ENCODE assay signal across 8 cellular contexts in genomic region chr1:85277027-85277625, GRCh38. TPM values are rescaled to one million over a fixed set of nuclear protein-coding genes. Genes with fewer than 3 reads are reported as not detected.
DNase-seq lines count a peak whose midpoint lies in the region; ATAC-seq, FAIRE-seq and TF ChIP-seq lines count a peak whose summit lies in the region.

No MANE protein-coding gene starts in this region.

- H3K9me3 Mint-ChIP-seq in T-helper 1 cell treated with Interleukin-12 subunit alpha and Interleukin-12 subunit beta and Interleukin-4 antibody, amounts not matched to agents 30 μg/mL and 1 μg/mL, for 36 hours = no peaks in the 10 kb centered on the region

- H3K27ac ChIP-seq in kidney (ENCODE audit: low read depth in 2 of 2, low read length in 2 of 2) (peak overlapping the region; percentile 89 to 97), subcutaneous abdominal adipose tissue (ENCODE audit: low read depth, low read length) (peak overlapping the region; percentile 69)

- H3K27me3 ChIP-seq in adipocyte (replicated peaks; ENCODE audit: control insufficient read depth, insufficient read depth, low read length) (no peaks in the 10 kb centered on the region), subcutaneous abdominal adipose tissue (ENCODE audit: control insufficient read depth in 5 of 5, insufficient read depth in 4 of 5, low read length in 5 of 5) (no peaks in the 10 kb centered on the region)

- peaks cover 22% of the 10 kb centered on the region for H3K36me3 Mint-ChIP-seq in T-helper 1 cell treated with Interleukin-12 subunit alpha and Interleukin-12 subunit beta and Interleukin-4 antibody, amounts not matched to agents 30 μg/mL and 1 μg/mL, for 36 hours (ENCODE audit: low read depth)

- no peak for FAIRE-seq in kidney (lab: Jason Lieb, UNC)

- H3K9ac ChIP-seq in adipocyte (ENCODE audit: low read length) (peak overlapping the region; percentile 96), kidney (ENCODE audit: low read length in 2 of 2) (peak overlapping the region; percentile 8 to 27), subcutaneous abdominal adipose tissue (ENCODE audit: low read length in 5 of 5) (peak overlapping the region; percentile 3 to 75 (median 49))

- DNase-seq in T-helper 1 cell = no peak
- no peak for DNase-seq in adipocyte (ENCODE audit: low read depth)
- no peak for DNase-seq in kidney
- no peak for DNase-seq in NCI-H1930 (lab: John Stamatoyannopoulos, UW)

- no peaks in the 10 kb centered on the region for H3K36me3 ChIP-seq in adipocyte (ENCODE audit: control insufficient read depth, insufficient read depth, low read length, severe bottlenecking)
- no peaks in the 10 kb centered on the region for H3K36me3 ChIP-seq in kidney (ENCODE audit: control insufficient read depth in 1 of 2, insufficient read depth in 2 of 2, low read length in 2 of 2)
- H3K36me3 ChIP-seq in subcutaneous abdominal adipose tissue (ENCODE audit: control insufficient read depth in 5 of 5, insufficient read depth in 5 of 5, low read length in 5 of 5) = peaks cover 0 to 6% (median 0%) of the 10 kb centered on the region in 5 donors

- TF ChIP-seq CTCF in kidney (IDR thresholded peaks at IDR 0.05; ENCODE audit: borderline replicate concordance, extremely low read depth, insufficient read depth) = no peak

- H3K4me1 Mint-ChIP-seq in T-helper 1 cell treated with Interleukin-12 subunit alpha and Interleukin-12 subunit beta and Interleukin-4 antibody, amounts not matched to agents 30 μg/mL and 1 μg/mL, for 36 hours (ENCODE audit: low read depth) = peaks cover 42% of the 10 kb centered on the region

- peak overlapping the region; percentile 80 for H3K4me3 Mint-ChIP-seq in T-helper 1 cell treated with Interleukin-12 subunit alpha and Interleukin-12 subunit beta and Interleukin-4 antibody, amounts not matched to agents 30 μg/mL and 1 μg/mL, for 36 hours

- H3K4me1 ChIP-seq in adipocyte (ENCODE audit: control insufficient read depth, insufficient read depth, low read length) = peaks cover 35% of the 10 kb centered on the region
- peaks cover 8 to 11% of the 10 kb centered on the region in 2 donors for H3K4me1 ChIP-seq in kidney (ENCODE audit: control insufficient read depth in 1 of 2, insufficient read depth in 1 of 2, low read depth in 1 of 2, low read length in 2 of 2)
- peaks cover 3 to 46% (median 32%) of the 10 kb centered on the region in 5 donors for H3K4me1 ChIP-seq in subcutaneous abdominal adipose tissue (ENCODE audit: control insufficient read depth in 5 of 5, insufficient read depth in 5 of 5, low read length in 5 of 5)

- intact Hi-C loops in kidney (cut with DNase I) = no loop called here

- H3K4me3 ChIP-seq in adipocyte (ENCODE audit: low read length) (peak overlapping the region; percentile 98), kidney (ENCODE audit: low read length in 2 of 2) (peak overlapping the region; percentile 89 to 93), subcutaneous abdominal adipose tissue (ENCODE audit: low read depth in 1 of 5, low read length in 5 of 5) (peak overlapping the region; percentile 78 to 99 (median 90))

- H3K27me3 Mint-ChIP-seq in T-helper 1 cell treated with Interleukin-12 subunit alpha and Interleukin-12 subunit beta and Interleukin-4 antibody, amounts not matched to agents 30 μg/mL and 1 μg/mL, for 36 hours (ENCODE audit: low read depth) = peaks cover 29% of the 10 kb centered on the region

- ATAC-seq in HG02798 (IDR thresholded peaks at IDR 0.05; ENCODE audit: poor library complexity, unreplicated experiment) (no peak), GM21723 (IDR thresholded peaks at IDR 0.05; ENCODE audit: unreplicated experiment) (no peak)

- peak overlapping the region; percentile 92 for H3K27ac Mint-ChIP-seq in T-helper 1 cell treated with Interleukin-12 subunit alpha and Interleukin-12 subunit beta and Interleukin-4 antibody, amounts not matched to agents 30 μg/mL and 1 μg/mL, for 36 hours

- no peaks in the 10 kb centered on the region for H3K9me3 ChIP-seq in adipocyte (ENCODE audit: control insufficient read depth, low read length)
- H3K9me3 ChIP-seq in kidney (ENCODE audit: control insufficient read depth in 1 of 2, low read length in 2 of 2) = no peaks in the 10 kb centered on the region
- no peaks in the 10 kb centered on the region for H3K9me3 ChIP-seq in subcutaneous abdominal adipose tissue (ENCODE audit: control insufficient read depth in 5 of 5, low read length in 5 of 5)

RNA-seq across cellular contexts. Expression of gene BCL10, which starts 0.7 kb away (rescaled TPM):
- total RNA-seq in kidney = 27.1 TPM
- 7.8 TPM for polyA plus RNA-seq in kidney (ENCODE audit: insufficient read depth, low read depth, low replicate concordance)

RNA-seq across cellular contexts. Expression of gene C1orf52, which starts 17.7 kb away (rescaled TPM):
- total RNA-seq in kidney = 18.7 TPM
- 15.0 TPM for polyA plus RNA-seq in kidney (ENCODE audit: insufficient read depth, low read depth, low replicate concordance)

Comparison
In these comparisons a context has a peak if more than half of its experiments do, and no peak if none do; other contexts are left out.
1. H3K9ac ChIP-seq: peak in every context shown above with its lines; median percentile 96 in adipocyte; 49 in subcutaneous abdominal adipose tissue; 18 in kidney.